39 cellular contexts compared by ENCODE assay signal in the genomic region with DNA sequence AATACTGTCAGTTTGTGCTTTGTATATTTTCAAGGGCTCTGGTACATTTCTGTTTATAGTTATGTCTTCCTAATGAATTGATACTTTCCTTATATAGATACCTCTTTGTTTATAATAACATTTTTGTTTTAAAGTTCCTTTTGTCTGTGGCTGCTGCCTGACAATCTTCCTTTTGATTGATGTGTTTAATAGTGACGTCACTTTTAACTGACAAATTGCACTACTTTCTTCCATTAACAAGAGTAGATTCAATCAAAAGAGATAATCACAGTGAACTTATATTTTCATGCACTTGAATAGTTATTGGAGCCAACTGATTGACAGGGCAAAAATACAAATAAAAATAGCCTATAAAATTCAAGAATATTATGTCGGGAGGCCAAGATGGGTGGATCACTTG.
"Had no signal": no experiment of that assay in that cellular context is flagged by ENCODE, and none has a peak within 500 bp of the region (broad histone marks: within the 10 kb centered on the region; RNA-seq: fewer than 3 reads in every experiment).

No MANE protein-coding gene starts in this region.

- H3K4me1 ChIP-seq: ascending aorta had no signal

- H3K4me3 ChIP-seq: ascending aorta, cardiac muscle cell had no signal

- H3K27ac ChIP-seq: ascending aorta, cardiac muscle cell, VCaP had no signal

- H3K9me3 Mint-ChIP-seq: activated B cell treated with CpG ODN at 0.5 μM for 24 hours; activated CD4-positive, alpha-beta T cell treated with anti-CD3 and anti-CD28 coated beads, Interleukin-2, amount 10 ng/mL, durations not matched to agents 24 days and 14 days; activated CD8-positive, alpha-beta T cell treated with anti-CD3 and anti-CD28 coated beads for 36 hours; activated naive CD4-positive, alpha-beta T cell treated with anti-CD3 and anti-CD28 coated beads, Interleukin-2, amount 10 ng/mL, durations not matched to agents 7 days and 5 days; activated naive CD4-positive, alpha-beta T cell treated with anti-CD3 and anti-CD28 coated beads, Interleukin-2, amount 50 U/mL, for 24 hours; activated naive CD8-positive, alpha-beta T cell treated with anti-CD3 and anti-CD28 coated beads, Interleukin-2, amount 10 ng/mL, durations not matched to agents 7 days and 5 days; activated naive CD8-positive, alpha-beta T cell treated with anti-CD3 and anti-CD28 coated beads, Interleukin-2, amount 50 U/mL, for 24 hours; activated T-cell treated with anti-CD3 and anti-CD28 coated beads, Interleukin-2, amount 50 U/mL, for 4 hours; activated T-cell treated with anti-CD3 and anti-CD28 coated beads, Interleukin-2, amount 50 U/mL, for 72 hours; activated T-helper 1 cell treated with anti-CD3 and anti-CD28 coated beads, Interleukin-12 subunit alpha, Interleukin-12 subunit beta, Interleukin-2, Interleukin-4 antibody, amounts not matched to agents 30 ng/mL and 10 ng/mL and 1 ng/mL, durations not matched to agents 14 hours and 24 hours and 36 hours; activated T-helper 17 cell treated with anti-CD3 and anti-CD28 coated beads, Interleukin-2, amount 50 U/mL, for 72 hours; central memory CD8-positive, alpha-beta T cell; T-helper 2 cell treated with Interferon-gamma antibody and Interleukin-4, amounts not matched to agents 5 μg/mL and 100 μg/mL, for 36 hours had no signal

- H3K36me3 ChIP-seq: ascending aorta, cardiac muscle cell had no signal

- H3K4me3 Mint-ChIP-seq: activated B cell treated with CpG ODN at 0.5 μM for 24 hours; activated CD4-positive, alpha-beta memory T cell treated with anti-CD3 and anti-CD28 coated beads for 36 hours; activated CD4-positive, alpha-beta T cell treated with anti-CD3 and anti-CD28 coated beads, Interleukin-2, amount 10 ng/mL, durations not matched to agents 24 days and 14 days; activated CD8-positive, alpha-beta T cell treated with anti-CD3 and anti-CD28 coated beads for 36 hours; activated naive CD4-positive, alpha-beta T cell treated with anti-CD3 and anti-CD28 coated beads, Interleukin-2, amount 10 ng/mL, durations not matched to agents 7 days and 5 days; activated naive CD4-positive, alpha-beta T cell treated with anti-CD3 and anti-CD28 coated beads, Interleukin-2, amount 50 U/mL, for 24 hours; activated naive CD8-positive, alpha-beta T cell; activated naive CD8-positive, alpha-beta T cell treated with anti-CD3 and anti-CD28 coated beads, Interleukin-2, amount 10 ng/mL, durations not matched to agents 7 days and 5 days; activated naive CD8-positive, alpha-beta T cell treated with anti-CD3 and anti-CD28 coated beads, Interleukin-2, amount 50 U/mL, for 24 hours; activated T-cell treated with anti-CD3 and anti-CD28 coated beads, Interleukin-2, amount 50 U/mL, for 4 hours; activated T-cell treated with anti-CD3 and anti-CD28 coated beads, Interleukin-2, amount 50 U/mL, for 72 hours; activated T-helper 1 cell treated with anti-CD3 and anti-CD28 coated beads, Interleukin-12 subunit alpha, Interleukin-12 subunit beta, Interleukin-2, Interleukin-4 antibody, amounts not matched to agents 30 ng/mL and 10 ng/mL and 1 ng/mL, durations not matched to agents 14 hours and 24 hours and 36 hours; activated T-helper 17 cell treated with anti-CD3 and anti-CD28 coated beads, Interleukin-2, amount 50 U/mL, for 72 hours; brain; central memory CD8-positive, alpha-beta T cell; T-helper 1 cell treated with Interleukin-12 subunit alpha and Interleukin-12 subunit beta and Interleukin-4 antibody, amounts not matched to agents 30 μg/mL and 1 μg/mL, for 36 hours; T-helper 2 cell treated with Interferon-gamma antibody and Interleukin-4, amounts not matched to agents 5 μg/mL and 100 μg/mL, for 36 hours had no signal

- H3K27me3 ChIP-seq: ascending aorta, cardiac muscle cell had no signal

- H3K36me3 Mint-ChIP-seq: activated CD4-positive, alpha-beta memory T cell treated with anti-CD3 and anti-CD28 coated beads for 36 hours; activated naive CD4-positive, alpha-beta T cell treated with anti-CD3 and anti-CD28 coated beads, Interleukin-2, amount 10 ng/mL, durations not matched to agents 7 days and 5 days; activated naive CD4-positive, alpha-beta T cell treated with anti-CD3 and anti-CD28 coated beads, Interleukin-2, amount 50 U/mL, for 24 hours; activated naive CD8-positive, alpha-beta T cell; activated naive CD8-positive, alpha-beta T cell treated with anti-CD3 and anti-CD28 coated beads, Interleukin-2, amount 10 ng/mL, durations not matched to agents 7 days and 5 days; brain had no signal

- H3K27ac Mint-ChIP-seq: activated B cell treated with CpG ODN at 0.5 μM for 24 hours; activated CD4-positive, alpha-beta memory T cell treated with anti-CD3 and anti-CD28 coated beads for 36 hours; activated CD4-positive, alpha-beta T cell treated with anti-CD3 and anti-CD28 coated beads, Interleukin-2, amount 10 ng/mL, durations not matched to agents 24 days and 14 days; activated CD8-positive, alpha-beta T cell treated with anti-CD3 and anti-CD28 coated beads for 36 hours; activated naive CD4-positive, alpha-beta T cell treated with anti-CD3 and anti-CD28 coated beads, Interleukin-2, amount 10 ng/mL, durations not matched to agents 7 days and 5 days; activated naive CD4-positive, alpha-beta T cell treated with anti-CD3 and anti-CD28 coated beads, Interleukin-2, amount 50 U/mL, for 24 hours; activated naive CD8-positive, alpha-beta T cell; activated naive CD8-positive, alpha-beta T cell treated with anti-CD3 and anti-CD28 coated beads, Interleukin-2, amount 10 ng/mL, durations not matched to agents 7 days and 5 days; activated naive CD8-positive, alpha-beta T cell treated with anti-CD3 and anti-CD28 coated beads, Interleukin-2, amount 50 U/mL, for 24 hours; activated T-cell treated with anti-CD3 and anti-CD28 coated beads, Interleukin-2, amount 50 U/mL, for 72 hours; activated T-helper 1 cell treated with anti-CD3 and anti-CD28 coated beads, Interleukin-12 subunit alpha, Interleukin-12 subunit beta, Interleukin-2, Interleukin-4 antibody, amounts not matched to agents 30 ng/mL and 10 ng/mL and 1 ng/mL, durations not matched to agents 14 hours and 24 hours and 36 hours; activated T-helper 17 cell treated with anti-CD3 and anti-CD28 coated beads, Interleukin-2, amount 50 U/mL, for 72 hours; brain; T-helper 1 cell treated with Interleukin-12 subunit alpha and Interleukin-12 subunit beta and Interleukin-4 antibody, amounts not matched to agents 30 μg/mL and 1 μg/mL, for 36 hours; T-helper 2 cell treated with Interferon-gamma antibody and Interleukin-4, amounts not matched to agents 5 μg/mL and 100 μg/mL, for 36 hours had no signal

- H3K27me3 Mint-ChIP-seq: activated B cell treated with CpG ODN at 0.5 μM for 24 hours; activated CD4-positive, alpha-beta memory T cell treated with anti-CD3 and anti-CD28 coated beads for 36 hours; activated CD4-positive, alpha-beta T cell treated with anti-CD3 and anti-CD28 coated beads, Interleukin-2, amount 10 ng/mL, durations not matched to agents 24 days and 14 days; activated CD8-positive, alpha-beta T cell treated with anti-CD3 and anti-CD28 coated beads for 36 hours; activated naive CD4-positive, alpha-beta T cell treated with anti-CD3 and anti-CD28 coated beads, Interleukin-2, amount 10 ng/mL, durations not matched to agents 7 days and 5 days; activated naive CD4-positive, alpha-beta T cell treated with anti-CD3 and anti-CD28 coated beads, Interleukin-2, amount 50 U/mL, for 24 hours; activated naive CD8-positive, alpha-beta T cell; activated naive CD8-positive, alpha-beta T cell treated with anti-CD3 and anti-CD28 coated beads, Interleukin-2, amount 10 ng/mL, durations not matched to agents 7 days and 5 days; activated naive CD8-positive, alpha-beta T cell treated with anti-CD3 and anti-CD28 coated beads, Interleukin-2, amount 50 U/mL, for 24 hours; activated T-helper 17 cell treated with anti-CD3 and anti-CD28 coated beads, Interleukin-2, amount 50 U/mL, for 72 hours; brain; central memory CD8-positive, alpha-beta T cell had no signal

- ATAC-seq: activated CD8-positive, alpha-beta T cell treated with anti-CD3 and anti-CD28 coated beads for 36 hours; activated naive CD8-positive, alpha-beta T cell treated with anti-CD3 and anti-CD28 coated beads, Interleukin-2, amount 50 U/mL, for 24 hours; activated T-cell treated with anti-CD3 and anti-CD28 coated beads, Interleukin-2, amount 50 U/mL, for 4 hours; activated T-cell treated with anti-CD3 and anti-CD28 coated beads, Interleukin-2, amount 50 U/mL, for 72 hours; activated T-helper 17 cell treated with anti-CD3 and anti-CD28 coated beads, Interleukin-2, amount 50 U/mL, for 72 hours had no signal

- H3K9me3 ChIP-seq: ascending aorta had no signal

- DNase-seq: activated B cell treated with CpG ODN at 0.5 μM for 24 hours; activated CD4-positive, alpha-beta memory T cell treated with anti-CD3 and anti-CD28 coated beads for 36 hours; activated CD4-positive, alpha-beta T cell treated with anti-CD3 and anti-CD28 coated beads for 4 hours; activated CD4-positive, alpha-beta T cell treated with anti-CD3 and anti-CD28 coated beads, Interleukin-2, amount 10 ng/mL, durations not matched to agents 24 days and 14 days; activated CD4-positive, alpha-beta T cell treated with anti-CD3 and anti-CD28 coated beads, Interleukin-2, amount 50 U/mL, for 1 hour; activated CD4-positive, alpha-beta T cell treated with anti-CD3 and anti-CD28 coated beads, Interleukin-2, amount 50 U/mL, for 4 hours; activated CD4-positive, CD25-positive, alpha-beta regulatory T cell treated with anti-CD3 and anti-CD28 coated beads, Interleukin-2, amount 50 U/mL, for 72 hours; activated CD8-positive, alpha-beta memory T cell treated with anti-CD3 and anti-CD28 coated beads, Interleukin-2, amount 50 U/mL, for 4 hours; activated CD8-positive, alpha-beta T cell treated with anti-CD3 and anti-CD28 coated beads for 36 hours; activated effector memory CD4-positive, alpha-beta T cell treated with anti-CD3 and anti-CD28 coated beads, Interleukin-2, amount 50 U/mL, for 16 hours; activated gamma-delta T cell treated with Interleukin-2 at 50 U/mL for 16 hours; activated naive CD4-positive, alpha-beta T cell; activated naive CD4-positive, alpha-beta T cell treated with anti-CD3 and anti-CD28 coated beads, Interleukin-2, amount 10 ng/mL, durations not matched to agents 7 days and 5 days; activated naive CD8-positive, alpha-beta T cell treated with anti-CD3 and anti-CD28 coated beads, Interleukin-2, amount 10 ng/mL, durations not matched to agents 7 days and 5 days; activated naive CD8-positive, alpha-beta T cell treated with anti-CD3 and anti-CD28 coated beads, Interleukin-2, amount 50 U/mL, for 24 hours; activated T-cell treated with anti-CD3 and anti-CD28 coated beads for 4 hours; activated T-cell treated with anti-CD3 and anti-CD28 coated beads, Interleukin-2, amount 50 U/mL, for 1 hour; activated T-cell treated with anti-CD3 and anti-CD28 coated beads, Interleukin-2, amount 50 U/mL, for 4 hours; activated T-cell treated with anti-CD3 and anti-CD28 coated beads, Interleukin-2, amount 50 U/mL, for 72 hours; amygdala; anterior cingulate cortex; caudate nucleus; cerebellar nuclear complex; T-helper 1 cell; T-helper 2 cell; T-helper 9 cell had no signal

- H3K4me1 Mint-ChIP-seq: activated B cell treated with CpG ODN at 0.5 μM for 24 hours; activated CD4-positive, alpha-beta T cell treated with anti-CD3 and anti-CD28 coated beads, Interleukin-2, amount 10 ng/mL, durations not matched to agents 24 days and 14 days; activated naive CD4-positive, alpha-beta T cell treated with anti-CD3 and anti-CD28 coated beads, Interleukin-2, amount 10 ng/mL, durations not matched to agents 7 days and 5 days; activated naive CD4-positive, alpha-beta T cell treated with anti-CD3 and anti-CD28 coated beads, Interleukin-2, amount 50 U/mL, for 24 hours; activated naive CD8-positive, alpha-beta T cell treated with anti-CD3 and anti-CD28 coated beads, Interleukin-2, amount 10 ng/mL, durations not matched to agents 7 days and 5 days; activated naive CD8-positive, alpha-beta T cell treated with anti-CD3 and anti-CD28 coated beads, Interleukin-2, amount 50 U/mL, for 24 hours; activated T-helper 17 cell treated with anti-CD3 and anti-CD28 coated beads, Interleukin-2, amount 50 U/mL, for 72 hours; brain; central memory CD8-positive, alpha-beta T cell had no signal

- FAIRE-seq: bronchial epithelial cell, TTC549 had no signal
